In genomic region chr10:35781643-35782035, GRCh38 we compare ENCODE assay signal across 11 cellular contexts.
DNase-seq lines count a peak whose midpoint lies in the region; TF ChIP-seq lines count a peak whose summit lies in the region.
"Had no signal": no experiment of that assay in that cellular context is flagged by ENCODE, and none has a peak within 500 bp of the region (broad histone marks: within the 10 kb centered on the region; RNA-seq: fewer than 3 reads in every experiment).

No MANE protein-coding gene starts in this region.

- H3K4me3 ChIP-seq in NB4 (ENCODE audit: low read depth, low read length) (no peak overlapping the region), colonic mucosa (no peak overlapping the region), parathyroid adenoma (ENCODE audit: low read depth, low read length) (no peak overlapping the region)
- H3K4me3 ChIP-seq: mucosa of descending colon, SJCRH30, skin epidermis had no signal

- in situ Hi-C loops in GM13976 (cut with MboI; ENCODE audit: low sequenced_read_pairs, unreplicated experiment): no loop called here

- TF ChIP-seq POLR2A in NB4 (IDR thresholded peaks at IDR 0.05; ENCODE audit: extremely low read depth, insufficient read length): no peak

- H3K27me3 ChIP-seq in colonic mucosa: no peaks in the 10 kb centered on the region
- no peaks in the 10 kb centered on the region for H3K27me3 ChIP-seq in parathyroid adenoma (ENCODE audit: control insufficient read depth, insufficient read depth, low read length)
- H3K27me3 ChIP-seq: SJCRH30 had no signal

- H3K9ac ChIP-seq in colonic mucosa (ENCODE audit: low read depth in 2 of 2, low read length in 2 of 2): no peak overlapping the region
- no peak overlapping the region for H3K9ac ChIP-seq in parathyroid adenoma

- TF ChIP-seq CTCF in NB4 (IDR thresholded peaks at IDR 0.05; ENCODE audit: low read depth, low read length): peak; percentile 42
- TF ChIP-seq CTCF in colonic mucosa (IDR thresholded peaks at IDR 0.05): peak; percentile 13
- peak; percentile 12 for TF ChIP-seq CTCF in parathyroid adenoma (IDR thresholded peaks at IDR 0.05)
- no peak for TF ChIP-seq CTCF in GM13976 (IDR thresholded peaks at IDR 0.05; ENCODE audit: borderline replicate concordance, control extremely low read depth, extremely low read depth, insufficient read depth, missing control alignments)

- H3K4me1 ChIP-seq in colonic mucosa: no peaks in the 10 kb centered on the region
- no peaks in the 10 kb centered on the region for H3K4me1 ChIP-seq in parathyroid adenoma

- H3K27ac ChIP-seq in colonic mucosa: no peak overlapping the region
- no peak overlapping the region for H3K27ac ChIP-seq in parathyroid adenoma
- H3K27ac ChIP-seq: SJCRH30, skin epidermis had no signal

- intact Hi-C loops in colonic mucosa (cut with DNase I): no loop called here

- H3K79me2 ChIP-seq in parathyroid adenoma: no peaks in the 10 kb centered on the region

- H3K4me2 ChIP-seq in parathyroid adenoma (ENCODE audit: low read length): no peak overlapping the region

- H3K9me3 ChIP-seq in colonic mucosa (no peaks in the 10 kb centered on the region), parathyroid adenoma (ENCODE audit: control insufficient read depth, low read length) (no peaks in the 10 kb centered on the region)
- H3K9me3 ChIP-seq: mucosa of descending colon, SJCRH30 had no signal

- no peaks in the 10 kb centered on the region for H3K36me3 ChIP-seq in colonic mucosa
- H3K36me3 ChIP-seq in parathyroid adenoma (ENCODE audit: control insufficient read depth, insufficient read depth, low read length): no peaks in the 10 kb centered on the region
- H3K36me3 ChIP-seq: SJCRH30 had no signal

- DNase-seq in NCI-H748 (lab: John Stamatoyannopoulos, UW; ENCODE audit: unreplicated experiment) (peak; percentile 29), NCI-H748 treated with DMSO at 0.1 percent for 48 hours (lab: John Stamatoyannopoulos, UW) (no peak), NB4 (ENCODE audit: low read depth) (peak; percentile 11), colonic mucosa (no peak), GF-D8 (lab: John Stamatoyannopoulos, UW) (no peak), GM13976 (ENCODE audit: low spot score) (no peak), pons (ENCODE audit: low spot score) (no peak)

- H2AFZ ChIP-seq in parathyroid adenoma: no peak overlapping the region

Comparison
In these comparisons a context has a peak if more than half of its experiments do, and no peak if none do; other contexts are left out.
1. DNase-seq: peak in NCI-H748 (single experiment) and NB4 (single experiment); none in NCI-H748 treated with DMSO at 0.1 percent for 48 hours (single experiment), colonic mucosa (single experiment), GF-D8 (single experiment), GM13976 (single experiment) and pons (single experiment).